ENCODE assay signal across 1 cellular context in the genomic region with DNA sequence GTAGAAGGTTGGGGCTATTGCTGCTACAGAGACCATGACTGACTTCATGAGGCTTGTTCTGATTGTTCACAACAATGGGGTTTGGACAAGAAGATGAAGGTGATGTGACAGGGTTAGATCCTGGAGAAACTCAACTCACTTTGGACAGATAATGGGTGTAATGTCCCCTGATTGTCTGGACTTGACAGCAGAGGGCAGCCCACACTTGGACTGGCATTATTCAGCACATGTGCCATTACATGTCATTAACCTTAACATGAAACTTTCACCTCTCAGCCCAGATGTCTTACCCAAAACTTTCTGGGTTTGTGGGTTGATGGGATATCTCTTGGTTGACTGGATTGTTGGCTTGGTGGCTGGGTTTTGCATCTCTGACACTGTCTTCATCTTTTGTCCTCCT.
TF ChIP-seq lines count a peak whose summit lies in the region.

No MANE protein-coding gene starts in this region.

TF ChIP-seq in HCT116, 20 proteins besides CTCF, POLR2A, EP300 and RAD21 (continued from another document):
- TF ChIP-seq, protein P1, sequence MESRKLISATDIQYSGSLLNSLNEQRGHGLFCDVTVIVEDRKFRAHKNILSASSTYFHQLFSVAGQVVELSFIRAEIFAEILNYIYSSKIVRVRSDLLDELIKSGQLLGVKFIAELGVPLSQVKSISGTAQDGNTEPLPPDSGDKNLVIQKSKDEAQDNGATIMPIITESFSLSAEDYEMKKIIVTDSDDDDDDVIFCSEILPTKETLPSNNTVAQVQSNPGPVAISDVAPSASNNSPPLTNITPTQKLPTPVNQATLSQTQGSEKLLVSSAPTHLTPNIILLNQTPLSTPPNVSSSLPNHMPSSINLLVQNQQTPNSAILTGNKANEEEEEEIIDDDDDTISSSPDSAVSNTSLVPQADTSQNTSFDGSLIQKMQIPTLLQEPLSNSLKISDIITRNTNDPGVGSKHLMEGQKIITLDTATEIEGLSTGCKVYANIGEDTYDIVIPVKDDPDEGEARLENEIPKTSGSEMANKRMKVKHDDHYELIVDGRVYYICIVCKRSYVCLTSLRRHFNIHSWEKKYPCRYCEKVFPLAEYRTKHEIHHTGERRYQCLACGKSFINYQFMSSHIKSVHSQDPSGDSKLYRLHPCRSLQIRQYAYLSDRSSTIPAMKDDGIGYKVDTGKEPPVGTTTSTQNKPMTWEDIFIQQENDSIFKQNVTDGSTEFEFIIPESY (IDR thresholded peaks at IDR 0.05; ENCODE audit: extremely low read depth, insufficient replicate concordance, low read length): no peak
- TF ChIP-seq ZFX (IDR thresholded peaks at IDR 0.05): no peak
- no peak for TF ChIP-seq SIN3A (IDR thresholded peaks at IDR 0.05; ENCODE audit: low read depth)
- TF ChIP-seq ZNF274 (IDR thresholded peaks at IDR 0.05; ENCODE audit: low read depth, low read length): no peak
- TF ChIP-seq EZH2 (IDR thresholded peaks at IDR 0.05): no peak
- no peak for TF ChIP-seq ELF1 (IDR thresholded peaks at IDR 0.05; ENCODE audit: borderline replicate concordance, low read depth)
- TF ChIP-seq SRF (IDR thresholded peaks at IDR 0.05; ENCODE audit: low read depth): no peak
- no peak for TF ChIP-seq POLR2AphosphoS5 (IDR thresholded peaks at IDR 0.05; ENCODE audit: low read depth, low read length)
